In genomic region chr17:17672453-17673368, GRCh38 we compare ENCODE assay signal across 12 cellular contexts. TPM values are rescaled to one million over a fixed set of nuclear protein-coding genes. Genes with fewer than 3 reads are reported as not detected.
A peak's percentile ranks its signal among the peaks of the same experiment; 100 is the strongest.
DNase-seq lines count a peak whose midpoint lies in the region; ATAC-seq and TF ChIP-seq lines count a peak whose summit lies in the region.
"Had no signal": no experiment of that assay in that cellular context is flagged by ENCODE, and none has a peak within 500 bp of the region (broad histone marks: within the 10 kb centered on the region; RNA-seq: fewer than 3 reads in every experiment).

No MANE protein-coding gene starts in this region.

- no peaks in the 10 kb centered on the region for H4K20me1 ChIP-seq in mammary epithelial cell (ENCODE audit: insufficient read depth, low read length)
- no peaks in the 10 kb centered on the region for H4K20me1 ChIP-seq in OCI-LY7 (ENCODE audit: insufficient read depth, low read length)

- dilution Hi-C loops in mammary epithelial cell (cut with HindIII; ENCODE audit: low sequenced_read_pairs), result loop anchor here (5.0 kb wide), 1 partner anchor 140 kb away; no protein-coding TSS in a partner anchor

- H2AFZ ChIP-seq in mammary epithelial cell (ENCODE audit: low read depth, low read length), result no peak overlapping the region
- peak overlapping the region; percentile 54; the same call in 1 of the 2 replicates for H2AFZ ChIP-seq in OCI-LY7 (ENCODE audit: low read length)

- BruUV-seq in mammary epithelial cell (replicated peaks; lab: Mats Ljungman, UMichigan) (no TSS peak), OCI-LY7 (replicated peaks; lab: Mats Ljungman, UMichigan) (no TSS peak)

- no peaks in the 10 kb centered on the region for H3K9me3 ChIP-seq in mammary epithelial cell (replicated peaks; ENCODE audit: insufficient read depth, low read length)
- no peaks in the 10 kb centered on the region for H3K9me3 ChIP-seq in breast epithelium
- H3K9me3 ChIP-seq in OCI-LY7 (ENCODE audit: low read length), result no peaks in the 10 kb centered on the region
- H3K9me3 ChIP-seq: transverse colon had no signal

- no peak overlapping the region for H3K9ac ChIP-seq in mammary epithelial cell (ENCODE audit: insufficient read depth, low read length)

- H3K4me1 Mint-ChIP-seq in activated T-cell treated with anti-CD3 and anti-CD28 coated beads, Interleukin-2, amount 50 U/mL, for 4 hours (ENCODE audit: low read depth), result peaks cover 29% of the 10 kb centered on the region

- ATAC-seq in GM19328 (IDR thresholded peaks at IDR 0.05; ENCODE audit: unreplicated experiment), result no peak
- ATAC-seq in activated T-cell treated with anti-CD3 and anti-CD28 coated beads, Interleukin-2, amount 50 U/mL, for 4 hours, result no peak

- H3K27me3 ChIP-seq in mammary epithelial cell (ENCODE audit: insufficient read depth, low read length) (no peaks in the 10 kb centered on the region), breast epithelium (no peaks in the 10 kb centered on the region)
- H3K27me3 ChIP-seq: transverse colon had no signal

- WGBS in mammary epithelial cell (ENCODE audit: low coverage, missing lambda C conversion rate), result 76% methylated on average over 7 of the region's 7 CpGs

- H3K9me2 ChIP-seq in OCI-LY7 (ENCODE audit: insufficient read depth, low read length), result no peaks in the 10 kb centered on the region

- H3K27ac ChIP-seq in mammary epithelial cell (ENCODE audit: insufficient read depth, low read depth, low read length) (no peak overlapping the region), breast epithelium (no peak overlapping the region), OCI-LY7 (ENCODE audit: low read depth, low read length, poor library complexity, severe bottlenecking) (peak overlapping the region; percentile 42)
- H3K27ac ChIP-seq: transverse colon had no signal

- H3K4me1 ChIP-seq in mammary epithelial cell (ENCODE audit: insufficient read depth, low read length) (peaks cover 63% of the 10 kb centered on the region), breast epithelium (peaks cover 0 to 5% of the 10 kb centered on the region in 2 donors), OCI-LY7 (ENCODE audit: insufficient read depth, low read length, poor library complexity, severe bottlenecking) (peaks cover 83% of the 10 kb centered on the region)

- H3K9me3 Mint-ChIP-seq in activated T-cell treated with anti-CD3 and anti-CD28 coated beads, Interleukin-2, amount 50 U/mL, for 4 hours, result no peaks in the 10 kb centered on the region
- H3K9me3 Mint-ChIP-seq: nephron progenitor cell had no signal

- H3K27me3 Mint-ChIP-seq in activated T-cell treated with anti-CD3 and anti-CD28 coated beads, Interleukin-2, amount 50 U/mL, for 4 hours (ENCODE audit: low read depth), result no peaks in the 10 kb centered on the region

- no peak overlapping the region for H3K4me2 ChIP-seq in mammary epithelial cell (ENCODE audit: insufficient read depth, low read depth, low read length)
- peak overlapping the region; percentile 68 for H3K4me2 ChIP-seq in OCI-LY7 (ENCODE audit: low read length)

- POLR2A ChIA-PET in OCI-LY7 (lab: Charles Lee), result interaction anchor here (0.6 to 1.3 kb wide), 4 partner anchors 8 to 85 kb away, joined by 3 read pairs; no protein-coding TSS in a partner anchor

- CTCF ChIA-PET in mammary epithelial cell (lab: Charles Lee; ENCODE audit: low non-redundant PET), result no interaction called here
- CTCF ChIA-PET in OCI-LY7 (lab: Charles Lee; ENCODE audit: unreplicated experiment), result interaction anchor here (0.6 to 0.7 kb wide), 2 partner anchors 9 to 11 kb away, joined by 4 to 5 read pairs; no protein-coding TSS in a partner anchor

- TF ChIP-seq CTCF in mammary epithelial cell (conservative IDR thresholded peaks at IDR 0.05 in 1 of 2, IDR thresholded peaks at IDR 0.05 in 1 of 2; ENCODE audit: extremely low read depth in 1 of 2, insufficient read depth in 1 of 2, low read depth in 1 of 2, low read length in 2 of 2) (no peak), breast epithelium (IDR thresholded peaks at IDR 0.05) (no peak), OCI-LY7 (conservative IDR thresholded peaks at IDR 0.05; ENCODE audit: low read length) (no peak)

- H3K4me3 Mint-ChIP-seq in activated T-cell treated with anti-CD3 and anti-CD28 coated beads, Interleukin-2, amount 50 U/mL, for 4 hours, result no peak overlapping the region
- H3K4me3 Mint-ChIP-seq: nephron progenitor cell had no signal

- intact Hi-C loops in mammary epithelial cell (cut with micrococcal nuclease), result no loop called here
- intact Hi-C loops in breast epithelium (cut with DNase I; ENCODE audit: low total_unique reads), result no loop called here
- intact Hi-C loops in OCI-LY7 (cut with micrococcal nuclease; ENCODE audit: unreplicated experiment), result no loop called here

- H3K4me3 ChIP-seq in mammary epithelial cell (replicated peaks in 1 of 3; ENCODE audit: insufficient read depth in 1 of 3, low read depth in 2 of 3, low read length in 3 of 3), result no peak overlapping the region
- no peak overlapping the region for H3K4me3 ChIP-seq in breast epithelium
- H3K4me3 ChIP-seq in OCI-LY7 (ENCODE audit: low read depth, low read length, poor library complexity, severe bottlenecking), result peak overlapping the region; percentile 16
- H3K4me3 ChIP-seq: transverse colon had no signal

- no peaks in the 10 kb centered on the region for H3K36me3 Mint-ChIP-seq in activated T-cell treated with anti-CD3 and anti-CD28 coated beads, Interleukin-2, amount 50 U/mL, for 4 hours (ENCODE audit: insufficient read depth)

- H3K36me3 ChIP-seq in mammary epithelial cell (ENCODE audit: insufficient read depth, low read length) (no peaks in the 10 kb centered on the region), breast epithelium (no peaks in the 10 kb centered on the region), OCI-LY7 (ENCODE audit: insufficient read depth, low read length) (no peaks in the 10 kb centered on the region)
- H3K36me3 ChIP-seq: transverse colon had no signal

- in situ Hi-C loops in mammary epithelial cell (cut with MboI; ENCODE audit: low sequenced_read_pairs in 2 of 2), result no loop called here

- no peak for TF ChIP-seq POLR2A in breast epithelium (IDR thresholded peaks at IDR 0.05)

- H3K79me2 ChIP-seq in mammary epithelial cell (ENCODE audit: insufficient read depth, low read length) (no peaks in the 10 kb centered on the region), OCI-LY7 (ENCODE audit: insufficient read depth, low read depth, low read length) (no peaks in the 10 kb centered on the region)

- DNase-seq in mammary epithelial cell, result peak; percentile 35
- DNase-seq in breast epithelium (ENCODE audit: low spot score in 2 of 2), result no peak
- DNase-seq in OCI-LY7 (ENCODE audit: low spot score), result peak; percentile 66
- DNase-seq in germinal center (ENCODE audit: low spot score), result peak; percentile 33
- DNase-seq in activated CD4-positive, alpha-beta T cell treated with anti-CD3 and anti-CD28 coated beads, Interleukin-2, amount 50 U/mL, for 48 hours, result no peak
- no peak for DNase-seq in activated T-cell treated with anti-CD3 and anti-CD28 coated beads, Interleukin-2, amount 50 U/mL, for 4 hours
- DNase-seq in 8988T, result no peak
- DNase-seq: NCI-H2029, NCI-H774, nephron progenitor cell, transverse colon had no signal

RNA-seq across cellular contexts. Expression of gene RAI1, which starts 8.5 kb away (rescaled TPM):
- total RNA-seq in mammary epithelial cell (10 to 100 TPM; 23.8 to 41.9 TPM), breast epithelium (10 to 100 TPM in 2 of 3 donors, 1 to 10 TPM in 1; 5.6 to 25.6 (median 20.6) TPM), OCI-LY7 (2022) (49.4 and 54.3 TPM in 2 replicates)
- 4.9 TPM for polyA plus RNA-seq in mammary epithelial cell
- 8.5 TPM for polyA minus RNA-seq in mammary epithelial cell
- total RNA-seq in OCI-LY7 (2014; rRNA removed; shearing (Covaris generic)), result 17.1 and 20.1 TPM in 2 replicates
- total RNA-seq in activated T-cell treated with anti-CD3 and anti-CD28 coated beads, Interleukin-2, amount 50 U/mL, for 4 hours, result 10 to 100 TPM; 19.9 to 22.4 (median 20.1) TPM

Comparison
In these comparisons a context has a peak if more than half of its experiments do, and no peak if none do; other contexts are left out.
1. DNase-seq: peak in mammary epithelial cell (single experiment), OCI-LY7 (single experiment) and germinal center (single experiment); none in breast epithelium (0 of 2), activated CD4-positive, alpha-beta T cell treated with anti-CD3 and anti-CD28 coated beads, Interleukin-2, amount 50 U/mL, for 48 hours (0 of 2), activated T-cell treated with anti-CD3 and anti-CD28 coated beads, Interleukin-2, amount 50 U/mL, for 4 hours (single experiment) and 8988T (single experiment).